1 cellular context compared by ENCODE assay signal in genomic region chr17:18224428-18225120, GRCh38.
TF ChIP-seq lines count a peak whose summit lies in the region.

No MANE protein-coding gene starts in this region.

TF ChIP-seq in liver, 16 proteins besides CTCF, POLR2A, EP300 and RAD21 (continued from another document):
- TF ChIP-seq, protein P1, sequence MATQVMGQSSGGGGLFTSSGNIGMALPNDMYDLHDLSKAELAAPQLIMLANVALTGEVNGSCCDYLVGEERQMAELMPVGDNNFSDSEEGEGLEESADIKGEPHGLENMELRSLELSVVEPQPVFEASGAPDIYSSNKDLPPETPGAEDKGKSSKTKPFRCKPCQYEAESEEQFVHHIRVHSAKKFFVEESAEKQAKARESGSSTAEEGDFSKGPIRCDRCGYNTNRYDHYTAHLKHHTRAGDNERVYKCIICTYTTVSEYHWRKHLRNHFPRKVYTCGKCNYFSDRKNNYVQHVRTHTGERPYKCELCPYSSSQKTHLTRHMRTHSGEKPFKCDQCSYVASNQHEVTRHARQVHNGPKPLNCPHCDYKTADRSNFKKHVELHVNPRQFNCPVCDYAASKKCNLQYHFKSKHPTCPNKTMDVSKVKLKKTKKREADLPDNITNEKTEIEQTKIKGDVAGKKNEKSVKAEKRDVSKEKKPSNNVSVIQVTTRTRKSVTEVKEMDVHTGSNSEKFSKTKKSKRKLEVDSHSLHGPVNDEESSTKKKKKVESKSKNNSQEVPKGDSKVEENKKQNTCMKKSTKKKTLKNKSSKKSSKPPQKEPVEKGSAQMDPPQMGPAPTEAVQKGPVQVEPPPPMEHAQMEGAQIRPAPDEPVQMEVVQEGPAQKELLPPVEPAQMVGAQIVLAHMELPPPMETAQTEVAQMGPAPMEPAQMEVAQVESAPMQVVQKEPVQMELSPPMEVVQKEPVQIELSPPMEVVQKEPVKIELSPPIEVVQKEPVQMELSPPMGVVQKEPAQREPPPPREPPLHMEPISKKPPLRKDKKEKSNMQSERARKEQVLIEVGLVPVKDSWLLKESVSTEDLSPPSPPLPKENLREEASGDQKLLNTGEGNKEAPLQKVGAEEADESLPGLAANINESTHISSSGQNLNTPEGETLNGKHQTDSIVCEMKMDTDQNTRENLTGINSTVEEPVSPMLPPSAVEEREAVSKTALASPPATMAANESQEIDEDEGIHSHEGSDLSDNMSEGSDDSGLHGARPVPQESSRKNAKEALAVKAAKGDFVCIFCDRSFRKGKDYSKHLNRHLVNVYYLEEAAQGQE (IDR thresholded peaks at IDR 0.05), result no peak
- TF ChIP-seq HNF4G (IDR thresholded peaks at IDR 0.05) (no peak), TAF1 (conservative IDR thresholded peaks at IDR 0.05) (no peak)
